ENCODE assay signal across 1 cellular context in genomic region chr3:185328324-185329004, GRCh38.
TF ChIP-seq lines count a peak whose summit lies in the region.

No MANE protein-coding gene starts in this region.

TF ChIP-seq in HepG2, 621 proteins besides CTCF, POLR2A, EP300 and RAD21 (continued from another document):
- TF ChIP-seq, protein P1, sequence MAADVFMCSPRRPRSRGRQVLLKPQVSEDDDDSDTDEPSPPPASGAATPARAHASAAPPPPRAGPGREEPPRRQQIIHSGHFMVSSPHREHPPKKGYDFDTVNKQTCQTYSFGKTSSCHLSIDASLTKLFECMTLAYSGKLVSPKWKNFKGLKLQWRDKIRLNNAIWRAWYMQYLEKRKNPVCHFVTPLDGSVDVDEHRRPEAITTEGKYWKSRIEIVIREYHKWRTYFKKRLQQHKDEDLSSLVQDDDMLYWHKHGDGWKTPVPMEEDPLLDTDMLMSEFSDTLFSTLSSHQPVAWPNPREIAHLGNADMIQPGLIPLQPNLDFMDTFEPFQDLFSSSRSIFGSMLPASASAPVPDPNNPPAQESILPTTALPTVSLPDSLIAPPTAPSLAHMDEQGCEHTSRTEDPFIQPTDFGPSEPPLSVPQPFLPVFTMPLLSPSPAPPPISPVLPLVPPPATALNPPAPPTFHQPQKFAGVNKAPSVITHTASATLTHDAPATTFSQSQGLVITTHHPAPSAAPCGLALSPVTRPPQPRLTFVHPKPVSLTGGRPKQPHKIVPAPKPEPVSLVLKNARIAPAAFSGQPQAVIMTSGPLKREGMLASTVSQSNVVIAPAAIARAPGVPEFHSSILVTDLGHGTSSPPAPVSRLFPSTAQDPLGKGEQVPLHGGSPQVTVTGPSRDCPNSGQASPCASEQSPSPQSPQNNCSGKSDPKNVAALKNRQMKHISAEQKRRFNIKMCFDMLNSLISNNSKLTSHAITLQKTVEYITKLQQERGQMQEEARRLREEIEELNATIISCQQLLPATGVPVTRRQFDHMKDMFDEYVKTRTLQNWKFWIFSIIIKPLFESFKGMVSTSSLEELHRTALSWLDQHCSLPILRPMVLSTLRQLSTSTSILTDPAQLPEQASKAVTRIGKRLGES (CRISPR knock-in tag; IDR thresholded peaks at IDR 0.05; ENCODE audit: borderline replicate concordance) = no peak
- TF ChIP-seq FOSL2 (CRISPR knock-in tag; IDR thresholded peaks at IDR 0.05) (peak; percentile 45), TAF1 (CRISPR knock-in tag; IDR thresholded peaks at IDR 0.05) (peak; percentile 94), ARID2 (CRISPR knock-in tag; IDR thresholded peaks at IDR 0.05; ENCODE audit: borderline replicate concordance) (peak; percentile 61; the same call in 1 of the 2 replicates), ZNF264 (CRISPR knock-in tag; IDR thresholded peaks at IDR 0.05) (peak; percentile 36; the same call in 1 of the 2 replicates), KLF16 (CRISPR knock-in tag; IDR thresholded peaks at IDR 0.05) (peak in 1 of 2 experiments; percentile 67; a peak in 2 of 4 replicates), IRF9 (CRISPR knock-in tag; IDR thresholded peaks at IDR 0.05; ENCODE audit: borderline replicate concordance) (no peak), REL (CRISPR knock-in tag; conservative IDR thresholded peaks at IDR 0.05) (no peak), BCL6 (CRISPR knock-in tag; IDR thresholded peaks at IDR 0.05) (peak; percentile 67), PHF8 (CRISPR knock-in tag; IDR thresholded peaks at IDR 0.05) (0 out of 2 replicates have a peak, but pooled peaks have one; percentile 39), MIER2 (CRISPR knock-in tag; IDR thresholded peaks at IDR 0.05) (0 out of 2 replicates have a peak, but pooled peaks have one; percentile 23), ZNF660 (CRISPR knock-in tag; IDR thresholded peaks at IDR 0.05; ENCODE audit: borderline replicate concordance, low read depth) (no peak), NCOA2 (CRISPR knock-in tag; IDR thresholded peaks at IDR 0.05) (peak; percentile 69), THRA (CRISPR knock-in tag; IDR thresholded peaks at IDR 0.05; ENCODE audit: borderline replicate concordance) (peak; percentile 63; the same call in 1 of the 2 replicates), ZNF724P (CRISPR knock-in tag; IDR thresholded peaks at IDR 0.05; ENCODE audit: borderline replicate concordance) (no peak), IKZF5 (CRISPR knock-in tag; IDR thresholded peaks at IDR 0.05) (peak; percentile 70; the same call in 1 of the 2 replicates), TCF7 (IDR thresholded peaks at IDR 0.05; ENCODE audit: low read depth) (no peak), ZNF251 (CRISPR knock-in tag; IDR thresholded peaks at IDR 0.05) (no peak), ELF1 (CRISPR knock-in tag; IDR thresholded peaks at IDR 0.05) (peak; percentile 33; the same call in 1 of the 2 replicates), TFE3 (CRISPR knock-in tag; IDR thresholded peaks at IDR 0.05) (peak; percentile 14; the same call in 1 of the 2 replicates), KLF15 (CRISPR knock-in tag; IDR thresholded peaks at IDR 0.05; ENCODE audit: borderline replicate concordance) (no peak), CAMTA2 (CRISPR knock-in tag; IDR thresholded peaks at IDR 0.05; ENCODE audit: borderline replicate concordance) (no peak), ZGPAT (CRISPR knock-in tag; IDR thresholded peaks at IDR 0.05) (peak; percentile 61), ZNF354B (CRISPR knock-in tag; IDR thresholded peaks at IDR 0.05) (no peak), SMYD3 (CRISPR knock-in tag; IDR thresholded peaks at IDR 0.05) (0 out of 2 replicates have a peak, but pooled peaks have one; percentile 18), BHLHE40 (IDR thresholded peaks at IDR 0.05; ENCODE audit: low read length) (peak; percentile 76; the same call in 1 of the 2 replicates), LBX2 (CRISPR knock-in tag; IDR thresholded peaks at IDR 0.05; ENCODE audit: borderline replicate concordance) (no peak), NFATC3 (CRISPR knock-in tag; IDR thresholded peaks at IDR 0.05) (no peak), JUND (CRISPR knock-in tag; IDR thresholded peaks at IDR 0.05) (0 out of 2 replicates have a peak, but pooled peaks have one; percentile 2), ZNF572 (CRISPR knock-in tag; IDR thresholded peaks at IDR 0.05) (no peak), FOXA3 (CRISPR knock-in tag; IDR thresholded peaks at IDR 0.05) (peak; percentile 67), SOX6 (IDR thresholded peaks at IDR 0.05) (no peak), SOX6 (CRISPR knock-in tag; IDR thresholded peaks at IDR 0.05) (peak; percentile 63), GFI1 (CRISPR knock-in tag; IDR thresholded peaks at IDR 0.05; ENCODE audit: borderline replicate concordance) (peak; percentile 20; the same call in 1 of the 2 replicates), FOXJ3 (CRISPR knock-in tag; IDR thresholded peaks at IDR 0.05; ENCODE audit: borderline replicate concordance) (peak; percentile 72; the same call in 1 of the 2 replicates)
- TF ChIP-seq, protein P2, sequence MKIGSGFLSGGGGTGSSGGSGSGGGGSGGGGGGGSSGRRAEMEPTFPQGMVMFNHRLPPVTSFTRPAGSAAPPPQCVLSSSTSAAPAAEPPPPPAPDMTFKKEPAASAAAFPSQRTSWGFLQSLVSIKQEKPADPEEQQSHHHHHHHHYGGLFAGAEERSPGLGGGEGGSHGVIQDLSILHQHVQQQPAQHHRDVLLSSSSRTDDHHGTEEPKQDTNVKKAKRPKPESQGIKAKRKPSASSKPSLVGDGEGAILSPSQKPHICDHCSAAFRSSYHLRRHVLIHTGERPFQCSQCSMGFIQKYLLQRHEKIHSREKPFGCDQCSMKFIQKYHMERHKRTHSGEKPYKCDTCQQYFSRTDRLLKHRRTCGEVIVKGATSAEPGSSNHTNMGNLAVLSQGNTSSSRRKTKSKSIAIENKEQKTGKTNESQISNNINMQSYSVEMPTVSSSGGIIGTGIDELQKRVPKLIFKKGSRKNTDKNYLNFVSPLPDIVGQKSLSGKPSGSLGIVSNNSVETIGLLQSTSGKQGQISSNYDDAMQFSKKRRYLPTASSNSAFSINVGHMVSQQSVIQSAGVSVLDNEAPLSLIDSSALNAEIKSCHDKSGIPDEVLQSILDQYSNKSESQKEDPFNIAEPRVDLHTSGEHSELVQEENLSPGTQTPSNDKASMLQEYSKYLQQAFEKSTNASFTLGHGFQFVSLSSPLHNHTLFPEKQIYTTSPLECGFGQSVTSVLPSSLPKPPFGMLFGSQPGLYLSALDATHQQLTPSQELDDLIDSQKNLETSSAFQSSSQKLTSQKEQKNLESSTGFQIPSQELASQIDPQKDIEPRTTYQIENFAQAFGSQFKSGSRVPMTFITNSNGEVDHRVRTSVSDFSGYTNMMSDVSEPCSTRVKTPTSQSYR (CRISPR knock-in tag; IDR thresholded peaks at IDR 0.05; ENCODE audit: borderline replicate concordance) = 0 out of 2 replicates have a peak, but pooled peaks have one; percentile 12
- TF ChIP-seq, protein P3, sequence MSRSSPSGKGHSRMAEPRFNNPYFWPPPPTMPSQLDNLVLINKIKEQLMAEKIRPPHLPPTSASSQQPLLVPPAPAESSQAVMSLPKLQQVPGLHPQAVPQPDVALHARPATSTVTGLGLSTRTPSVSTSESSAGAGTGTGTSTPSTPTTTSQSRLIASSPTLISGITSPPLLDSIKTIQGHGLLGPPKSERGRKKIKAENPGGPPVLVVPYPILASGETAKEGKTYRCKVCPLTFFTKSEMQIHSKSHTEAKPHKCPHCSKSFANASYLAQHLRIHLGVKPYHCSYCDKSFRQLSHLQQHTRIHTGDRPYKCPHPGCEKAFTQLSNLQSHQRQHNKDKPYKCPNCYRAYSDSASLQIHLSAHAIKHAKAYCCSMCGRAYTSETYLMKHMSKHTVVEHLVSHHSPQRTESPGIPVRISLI (CRISPR knock-in tag; IDR thresholded peaks at IDR 0.05; ENCODE audit: borderline replicate concordance) = peak; percentile 65; the same call in 1 of the 2 replicates
- TF ChIP-seq, protein P4, sequence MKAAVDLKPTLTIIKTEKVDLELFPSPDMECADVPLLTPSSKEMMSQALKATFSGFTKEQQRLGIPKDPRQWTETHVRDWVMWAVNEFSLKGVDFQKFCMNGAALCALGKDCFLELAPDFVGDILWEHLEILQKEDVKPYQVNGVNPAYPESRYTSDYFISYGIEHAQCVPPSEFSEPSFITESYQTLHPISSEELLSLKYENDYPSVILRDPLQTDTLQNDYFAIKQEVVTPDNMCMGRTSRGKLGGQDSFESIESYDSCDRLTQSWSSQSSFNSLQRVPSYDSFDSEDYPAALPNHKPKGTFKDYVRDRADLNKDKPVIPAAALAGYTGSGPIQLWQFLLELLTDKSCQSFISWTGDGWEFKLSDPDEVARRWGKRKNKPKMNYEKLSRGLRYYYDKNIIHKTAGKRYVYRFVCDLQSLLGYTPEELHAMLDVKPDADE (CRISPR knock-in tag; IDR thresholded peaks at IDR 0.05) = no peak
- TF ChIP-seq, protein P5, sequence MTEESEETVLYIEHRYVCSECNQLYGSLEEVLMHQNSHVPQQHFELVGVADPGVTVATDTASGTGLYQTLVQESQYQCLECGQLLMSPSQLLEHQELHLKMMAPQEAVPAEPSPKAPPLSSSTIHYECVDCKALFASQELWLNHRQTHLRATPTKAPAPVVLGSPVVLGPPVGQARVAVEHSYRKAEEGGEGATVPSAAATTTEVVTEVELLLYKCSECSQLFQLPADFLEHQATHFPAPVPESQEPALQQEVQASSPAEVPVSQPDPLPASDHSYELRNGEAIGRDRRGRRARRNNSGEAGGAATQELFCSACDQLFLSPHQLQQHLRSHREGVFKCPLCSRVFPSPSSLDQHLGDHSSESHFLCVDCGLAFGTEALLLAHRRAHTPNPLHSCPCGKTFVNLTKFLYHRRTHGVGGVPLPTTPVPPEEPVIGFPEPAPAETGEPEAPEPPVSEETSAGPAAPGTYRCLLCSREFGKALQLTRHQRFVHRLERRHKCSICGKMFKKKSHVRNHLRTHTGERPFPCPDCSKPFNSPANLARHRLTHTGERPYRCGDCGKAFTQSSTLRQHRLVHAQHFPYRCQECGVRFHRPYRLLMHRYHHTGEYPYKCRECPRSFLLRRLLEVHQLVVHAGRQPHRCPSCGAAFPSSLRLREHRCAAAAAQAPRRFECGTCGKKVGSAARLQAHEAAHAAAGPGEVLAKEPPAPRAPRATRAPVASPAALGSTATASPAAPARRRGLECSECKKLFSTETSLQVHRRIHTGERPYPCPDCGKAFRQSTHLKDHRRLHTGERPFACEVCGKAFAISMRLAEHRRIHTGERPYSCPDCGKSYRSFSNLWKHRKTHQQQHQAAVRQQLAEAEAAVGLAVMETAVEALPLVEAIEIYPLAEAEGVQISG (CRISPR knock-in tag; IDR thresholded peaks at IDR 0.05) = 0 out of 2 replicates have a peak, but pooled peaks have one; percentile 29
